ENCODE assay signal across 25 cellular contexts in genomic region chr4:144740316-144740715, GRCh38.
"Had no signal": no experiment of that assay in that cellular context is flagged by ENCODE, and none has a peak within 500 bp of the region (broad histone marks: within the 10 kb centered on the region; RNA-seq: fewer than 3 reads in every experiment).

No MANE protein-coding gene starts in this region.

- H3K4me3 ChIP-seq: adrenal gland, prostate gland, sigmoid colon, uterus had no signal

- ATAC-seq: activated CD4-positive, alpha-beta T cell treated with anti-CD3 and anti-CD28 coated beads for 36 hours; activated CD8-positive, alpha-beta memory T cell treated with anti-CD3 and anti-CD28 coated beads, Interleukin-2, amount 10 ng/mL, durations not matched to agents 7 days and 5 days; activated CD8-positive, alpha-beta T cell treated with anti-CD3 and anti-CD28 coated beads, Interleukin-2, amount 10 ng/mL, durations not matched to agents 7 days and 5 days; activated T-cell treated with anti-CD3 and anti-CD28 coated beads, Interleukin-2, amount 50 U/mL, for 72 hours; left colon; stimulated activated memory B cell treated with anti-CD40 and anti-IgM and Interleukin-4, amounts not matched to agents 10 μg/mL and 1 μg/mL and 100 μg/mL, for 72 hours; stimulated activated naive CD8-positive, alpha-beta T cell treated with anti-CD3 and anti-CD28 coated beads, Interleukin-15, amount 100 ng/mL, for 72 hours had no signal

- DNase-seq: activated CD4-positive, alpha-beta T cell treated with anti-CD3 and anti-CD28 coated beads for 36 hours; activated CD4-positive, CD25-positive, alpha-beta regulatory T cell; activated CD8-positive, alpha-beta memory T cell treated with anti-CD3 and anti-CD28 coated beads, Interleukin-2, amount 10 ng/mL, durations not matched to agents 7 days and 5 days; activated CD8-positive, alpha-beta T cell treated with anti-CD3 and anti-CD28 coated beads, Interleukin-2, amount 10 ng/mL, durations not matched to agents 7 days and 5 days; activated naive CD4-positive, alpha-beta T cell treated with Interleukin-2 at 50 U/mL for 16 hours; activated T-cell treated with anti-CD3 and anti-CD28 coated beads, Interleukin-2, amount 50 U/mL, for 72 hours; adrenal gland; aorta; brain microvascular endothelial cell; central memory CD4-positive, alpha-beta T cell; head of caudate nucleus; hippocampal formation; left colon; naive B cell; nephron progenitor cell; sigmoid colon; small intestine; stimulated activated CD4-positive, alpha-beta T cell treated with anti-CD3 and anti-CD28 coated beads, Interleukin-4, amount 100 ng/mL, for 4 hours; stimulated activated CD8-positive, alpha-beta memory T cell treated with anti-CD3 and anti-CD28 coated beads, Interleukin-4, amount 100 ng/mL, for 48 hours; stimulated activated naive CD8-positive, alpha-beta T cell treated with anti-CD3 and anti-CD28 coated beads, Interleukin-15, amount 100 ng/mL, for 72 hours; substantia nigra; T-helper 1 cell; uterus had no signal
